Comparison of ENCODE assay signal across 1 cellular context in the genomic region with DNA sequence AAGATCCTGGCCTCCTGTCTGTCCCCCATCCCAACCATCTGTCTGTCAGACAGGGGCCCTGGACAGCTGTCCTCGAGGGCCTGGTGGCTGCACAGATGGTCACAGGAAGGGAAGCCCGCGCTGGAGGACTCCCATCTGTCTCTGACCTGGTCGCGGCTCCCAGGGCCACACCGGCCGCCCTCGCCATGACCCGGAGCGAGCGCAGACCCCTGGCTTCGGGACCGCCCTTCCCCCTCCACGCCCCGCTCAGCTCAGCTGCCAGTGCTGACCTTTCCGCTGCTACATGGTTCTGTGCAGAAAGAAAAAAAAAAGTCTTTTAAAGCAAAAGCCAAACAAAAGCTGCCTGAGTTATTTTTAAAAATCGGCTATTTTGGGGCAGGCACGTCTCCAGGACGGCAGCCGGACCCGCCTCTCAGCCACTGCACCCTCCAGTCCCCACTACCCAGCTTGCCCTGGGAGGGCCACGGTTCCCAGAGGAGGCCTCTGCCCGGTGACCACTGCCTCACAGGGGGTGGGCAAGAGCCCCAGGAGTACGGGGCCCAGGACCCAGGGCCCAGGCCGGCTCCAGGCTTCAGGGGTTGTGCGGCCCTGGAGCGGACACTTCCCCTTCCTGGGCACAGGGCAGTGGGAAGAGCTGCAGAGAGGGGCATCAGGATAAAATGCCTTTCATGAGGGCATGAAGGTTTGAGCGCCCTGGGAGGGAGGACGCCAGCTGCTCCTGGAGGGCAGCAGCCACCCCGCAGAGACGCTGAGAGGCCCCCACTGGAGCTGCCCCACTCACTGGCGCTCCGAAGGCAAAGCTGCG.
TF ChIP-seq lines count a peak whose summit lies in the region.

No MANE protein-coding gene starts in this region.

TF ChIP-seq in HepG2, 621 proteins besides CTCF, POLR2A, EP300 and RAD21 (continued from another document):
- TF ChIP-seq RBFOX2 (IDR thresholded peaks at IDR 0.05; ENCODE audit: low read depth, low read length) (peak; percentile 30), ATF7-NPFF (CRISPR knock-in tag; IDR thresholded peaks at IDR 0.05; ENCODE audit: low read depth) (no peak), ZNF615 (CRISPR knock-in tag; IDR thresholded peaks at IDR 0.05; ENCODE audit: borderline replicate concordance) (no peak), ZNF784 (CRISPR knock-in tag; IDR thresholded peaks at IDR 0.05; ENCODE audit: borderline replicate concordance) (no peak), EHMT2 (IDR thresholded peaks at IDR 0.05; ENCODE audit: borderline replicate concordance, low read depth, low read length) (no peak), ZNF501 (CRISPR knock-in tag; IDR thresholded peaks at IDR 0.05) (no peak), ZNF136 (CRISPR knock-in tag; IDR thresholded peaks at IDR 0.05; ENCODE audit: low read depth) (no peak), ZNF337 (CRISPR knock-in tag; IDR thresholded peaks at IDR 0.05; ENCODE audit: borderline replicate concordance, low read depth) (no peak), MXD4 (CRISPR knock-in tag; IDR thresholded peaks at IDR 0.05) (no peak), TP53 (CRISPR knock-in tag; conservative IDR thresholded peaks at IDR 0.05) (no peak), KLF6 (CRISPR knock-in tag; IDR thresholded peaks at IDR 0.05) (no peak), TGIF2 (CRISPR knock-in tag; IDR thresholded peaks at IDR 0.05) (no peak)
TF ChIP-seq in HepG2: peak in this region for 13.
